ENCODE assay signal across 26 cellular contexts in the genomic region with DNA sequence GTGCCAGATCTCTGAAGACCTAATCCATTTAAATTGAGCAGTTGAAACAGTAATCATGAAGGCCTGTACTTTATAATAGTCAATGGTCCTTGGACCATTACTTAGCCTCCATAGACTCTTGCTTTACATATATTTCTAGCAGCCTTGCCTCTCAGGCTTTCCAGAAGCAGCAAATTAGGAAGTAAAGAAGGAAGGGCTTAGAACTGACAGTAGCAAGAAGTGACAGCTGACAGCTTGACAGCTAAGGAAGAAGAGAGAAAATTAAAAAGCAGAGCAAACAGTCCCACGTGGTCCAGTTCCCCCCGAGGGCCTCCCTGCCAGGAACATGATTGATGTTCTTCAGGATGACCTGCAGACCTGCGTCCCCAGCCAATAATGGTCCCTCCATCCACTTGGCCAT.
"Had no signal": no experiment of that assay in that cellular context is flagged by ENCODE, and none has a peak within 500 bp of the region (broad histone marks: within the 10 kb centered on the region; RNA-seq: fewer than 3 reads in every experiment).

No MANE protein-coding gene starts in this region.

- ATAC-seq: activated CD8-positive, alpha-beta memory T cell treated with anti-CD3 and anti-CD28 coated beads, Interleukin-2, amount 10 ng/mL, durations not matched to agents 7 days and 5 days; activated naive CD4-positive, alpha-beta T cell treated with anti-CD3 and anti-CD28 coated beads, Interleukin-2, amount 50 U/mL, for 72 hours; activated naive CD8-positive, alpha-beta T cell treated with anti-CD3 and anti-CD28 coated beads, Interleukin-2, amount 50 U/mL, for 24 hours; activated T-cell treated with anti-CD3 and anti-CD28 coated beads, Interleukin-2, amount 50 U/mL, for 4 hours; body of pancreas; WTC11 had no signal

- H3K27ac Mint-ChIP-seq: activated CD4-positive, alpha-beta T cell treated with anti-CD3 and anti-CD28 coated beads, Interleukin-2, amount 10 ng/mL, durations not matched to agents 24 days and 14 days; activated CD8-positive, alpha-beta memory T cell treated with anti-CD3 and anti-CD28 coated beads, Interleukin-2, amount 10 ng/mL, durations not matched to agents 7 days and 5 days; activated naive CD4-positive, alpha-beta T cell treated with anti-CD3 and anti-CD28 coated beads, Interleukin-2, amount 50 U/mL, for 72 hours; activated naive CD8-positive, alpha-beta T cell treated with anti-CD3 and anti-CD28 coated beads, Interleukin-2, amount 50 U/mL, for 24 hours; T-helper 1 cell treated with Interleukin-12 subunit alpha and Interleukin-12 subunit beta and Interleukin-4 antibody, amounts not matched to agents 30 μg/mL and 1 μg/mL, for 36 hours; WTC11 had no signal

- H3K4me3 Mint-ChIP-seq: activated CD4-positive, alpha-beta T cell treated with anti-CD3 and anti-CD28 coated beads, Interleukin-2, amount 10 ng/mL, durations not matched to agents 24 days and 14 days; activated CD8-positive, alpha-beta memory T cell treated with anti-CD3 and anti-CD28 coated beads, Interleukin-2, amount 10 ng/mL, durations not matched to agents 7 days and 5 days; activated naive CD8-positive, alpha-beta T cell treated with anti-CD3 and anti-CD28 coated beads, Interleukin-2, amount 50 U/mL, for 24 hours; activated T-cell treated with anti-CD3 and anti-CD28 coated beads, Interleukin-2, amount 50 U/mL, for 4 hours; T-helper 1 cell treated with Interleukin-12 subunit alpha and Interleukin-12 subunit beta and Interleukin-4 antibody, amounts not matched to agents 30 μg/mL and 1 μg/mL, for 36 hours; WTC11 had no signal

- DNase-seq: activated CD4-positive, alpha-beta T cell treated with anti-CD3 and anti-CD28 coated beads for 1 hour; activated CD4-positive, alpha-beta T cell treated with anti-CD3 and anti-CD28 coated beads, Interleukin-2, amount 10 ng/mL, durations not matched to agents 24 days and 14 days; activated CD4-positive, alpha-beta T cell treated with anti-CD3 and anti-CD28 coated beads, Interleukin-2, amount 50 U/mL, for 48 hours; activated CD8-positive, alpha-beta memory T cell treated with anti-CD3 and anti-CD28 coated beads, Interleukin-2, amount 10 ng/mL, durations not matched to agents 7 days and 5 days; activated effector memory CD4-positive, alpha-beta T cell treated with anti-CD3 and anti-CD28 coated beads, Interleukin-2, amount 50 U/mL, for 16 hours; activated naive CD4-positive, alpha-beta T cell treated with Interleukin-2 at 50 U/mL for 16 hours; activated naive CD8-positive, alpha-beta T cell treated with anti-CD3 and anti-CD28 coated beads, Interleukin-2, amount 50 U/mL, for 24 hours; activated T-cell treated with anti-CD3 and anti-CD28 coated beads, Interleukin-2, amount 50 U/mL, for 4 hours; amniotic stem cell; body of pancreas; central memory CD4-positive, alpha-beta T cell; MG63; MV-4-11; NCI-H1092 treated with DMSO at 0.1 percent for 48 hours; NCI-H1417 treated with DMSO at 0.1 percent for 48 hours; NCI-H187; NCI-H2081; NCI-H446 treated with DMSO at 0.1 percent for 48 hours; NCI-H524 treated with DMSO at 0.1 percent for 48 hours; NCI-H774; NK-92 treated with Interleukin-12 subunit alpha and Interleukin-12 subunit beta, amount 100 ng/mL, for 24 hours; Peyer's patch; SHP77 had no signal

- H3K9me3 Mint-ChIP-seq: activated naive CD8-positive, alpha-beta T cell treated with anti-CD3 and anti-CD28 coated beads, Interleukin-2, amount 50 U/mL, for 24 hours had no signal

- H3K4me1 Mint-ChIP-seq: activated naive CD8-positive, alpha-beta T cell treated with anti-CD3 and anti-CD28 coated beads, Interleukin-2, amount 50 U/mL, for 24 hours; WTC11 had no signal

- H3K36me3 Mint-ChIP-seq: WTC11 had no signal
